20 cellular contexts compared by ENCODE assay signal in genomic region chr5:177620560-177620959, GRCh38.
"Had no signal": no experiment of that assay in that cellular context is flagged by ENCODE, and none has a peak within 500 bp of the region (broad histone marks: within the 10 kb centered on the region; RNA-seq: fewer than 3 reads in every experiment).

No MANE protein-coding gene starts in this region.

- H3K9me2 ChIP-seq: SK-N-SH had no signal

- H3K4me2 ChIP-seq: SK-N-SH had no signal

- H3K27me3 ChIP-seq: MG63 had no signal

- H3K9ac ChIP-seq: SK-N-SH had no signal

- DNase-seq: Karpas-422, KG1, MG63, NCI-H1092, NCI-H1105 treated with DMSO at 0.1 percent for 48 hours, NCI-H1417 treated with DMSO at 0.1 percent for 48 hours, NCI-H146, NCI-H1694 treated with DMSO at 0.1 percent for 48 hours, NCI-H1930, NCI-H2081 treated with DMSO at 0.1 percent for 48 hours, NCI-H2171, NCI-H226, NCI-H446, NCI-H510A, NCI-H524 treated with DMSO at 0.1 percent for 48 hours, NCI-H69, NCI-H774, RPMI8226, SHP77, SK-N-SH had no signal

- H3K9me3 ChIP-seq: MG63, SK-N-SH had no signal

- H3K4me3 ChIP-seq: MG63 had no signal
